Comparison of ENCODE assay signal across 1 cellular context in genomic region chr1:153776352-153776751, GRCh38.
TF ChIP-seq lines count a peak whose summit lies in the region.

No MANE protein-coding gene starts in this region.

TF ChIP-seq in K562, 482 proteins besides CTCF, POLR2A, EP300 and RAD21:
- TF ChIP-seq UBTF (IDR thresholded peaks at IDR 0.05; ENCODE audit: borderline replicate concordance in 1 of 2, low read depth in 2 of 2, low read length in 2 of 2) (no peak), ID3 (CRISPR knock-in tag; IDR thresholded peaks at IDR 0.05) (no peak), ID3 (tag; IDR thresholded peaks at IDR 0.05) (no peak), ZBED1 (IDR thresholded peaks at IDR 0.05) (no peak), ZNF699 (CRISPR knock-in tag; IDR thresholded peaks at IDR 0.05; ENCODE audit: insufficient replicate concordance) (no peak), NBN (IDR thresholded peaks at IDR 0.05; ENCODE audit: low read depth) (no peak), ZNF41 (CRISPR knock-in tag; conservative IDR thresholded peaks at IDR 0.05) (no peak), BRD9 (IDR thresholded peaks at IDR 0.05; ENCODE audit: low read depth, partially characterized antibody) (no peak), TCFL5 (CRISPR knock-in tag; conservative IDR thresholded peaks at IDR 0.05) (no peak), ILF3 (IDR thresholded peaks at IDR 0.05; ENCODE audit: borderline replicate concordance) (no peak)
